Comparison of ENCODE assay signal across 21 cellular contexts in the genomic region with DNA sequence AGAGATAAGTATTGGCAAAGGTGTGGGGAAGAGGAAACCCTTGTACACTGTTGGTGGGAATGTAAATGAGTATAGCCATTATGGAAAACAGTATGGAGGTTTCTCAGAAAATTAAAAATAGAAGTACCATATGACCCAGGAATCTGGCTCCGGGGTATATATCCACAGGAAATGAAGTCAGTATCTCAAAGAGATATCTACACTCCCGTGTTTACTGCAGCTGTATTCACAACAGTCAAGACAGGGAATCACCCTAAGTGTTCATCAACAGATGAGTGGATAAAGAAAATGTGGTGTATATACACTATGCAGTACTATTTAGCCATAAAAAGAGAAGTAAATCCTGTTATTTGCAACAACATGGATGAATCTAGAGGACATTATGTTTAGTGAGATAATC.
"Had no signal": no experiment of that assay in that cellular context is flagged by ENCODE, and none has a peak within 500 bp of the region (broad histone marks: within the 10 kb centered on the region; RNA-seq: fewer than 3 reads in every experiment).

No MANE protein-coding gene starts in this region.

- H3K36me3 Mint-ChIP-seq: mesothelial cell of epicardium, natural killer cell, type B pancreatic cell had no signal

- H3K4me1 ChIP-seq: right atrium auricular region, stomach had no signal

- H3K4me3 ChIP-seq: heart left ventricle, ovary, right atrium auricular region, sigmoid colon, skin epidermis, stomach had no signal

- DNase-seq: cerebellar nuclear complex; effector CD4-positive, alpha-beta T cell; endodermal cell; erythroblast; heart left ventricle; natural killer cell; ovary; sigmoid colon; stimulated activated CD4-positive, alpha-beta T cell treated with anti-CD3 and anti-CD28 coated beads, Interleukin-12 subunit alpha, Interleukin-12 subunit beta, amount 100 ng/mL, for 4 hours; stimulated activated naive CD4-positive, alpha-beta T cell; stomach; substantia nigra had no signal

- H3K9me3 Mint-ChIP-seq: endodermal cell, mesothelial cell of epicardium, natural killer cell had no signal

- H3K27ac ChIP-seq: ovary, right atrium auricular region, skin epidermis, stomach had no signal

- H3K36me3 ChIP-seq: heart left ventricle, ovary, right atrium auricular region, sigmoid colon, stomach had no signal

- H3K9me3 ChIP-seq: heart left ventricle, ovary, right atrium auricular region, sigmoid colon, stomach had no signal

- ATAC-seq: heart left ventricle, natural killer cell had no signal

- H3K27me3 ChIP-seq: heart left ventricle, ovary, right atrium auricular region, sigmoid colon, stomach had no signal

- H3K4me3 Mint-ChIP-seq: endodermal cell, mesothelial cell of epicardium, natural killer cell, neural crest cell, type B pancreatic cell had no signal

- H3K4me1 Mint-ChIP-seq: endodermal cell, mesothelial cell of epicardium, natural killer cell had no signal

- H3K27ac Mint-ChIP-seq: endodermal cell, mesothelial cell of epicardium, natural killer cell, type B pancreatic cell had no signal

- FAIRE-seq: colon, endothelial cell of umbilical vein, frontal cortex, urothelium cell line had no signal
